26 cellular contexts compared by ENCODE assay signal in genomic region chr11:31802000-31802551, GRCh38. TPM values are rescaled to one million over a fixed set of nuclear protein-coding genes. Genes with fewer than 3 reads are reported as not detected.
"Had no signal": no experiment of that assay in that cellular context is flagged by ENCODE, and none has a peak within 500 bp of the region (broad histone marks: within the 10 kb centered on the region; RNA-seq: fewer than 3 reads in every experiment).

No MANE protein-coding gene starts in this region.

- H3K36me3 ChIP-seq: adrenal gland, breast epithelium had no signal

- ATAC-seq: activated CD8-positive, alpha-beta T cell treated with anti-CD3 and anti-CD28 coated beads for 36 hours; T-cell had no signal

- H3K9me3 ChIP-seq: adrenal gland, breast epithelium had no signal

- DNase-seq: activated CD4-positive, alpha-beta T cell treated with anti-CD3 and anti-CD28 coated beads, Interleukin-2, amount 50 U/mL, for 1 hour; activated CD4-positive, CD25-positive, alpha-beta regulatory T cell; activated CD8-positive, alpha-beta memory T cell treated with anti-CD3 and anti-CD28 coated beads, Interleukin-2, amount 50 U/mL, for 4 hours; activated CD8-positive, alpha-beta T cell treated with anti-CD3 and anti-CD28 coated beads for 36 hours; activated effector memory CD4-positive, alpha-beta T cell treated with anti-CD3 and anti-CD28 coated beads, Interleukin-2, amount 50 U/mL, for 16 hours; activated naive CD4-positive, alpha-beta T cell treated with Interleukin-2 at 50 U/mL for 16 hours; activated naive CD8-positive, alpha-beta T cell treated with anti-CD3 and anti-CD28 coated beads, Interleukin-2, amount 10 ng/mL, durations not matched to agents 7 days and 5 days; activated T-cell treated with anti-CD3 and anti-CD28 coated beads, Interleukin-2, amount 50 U/mL, for 1 hour; anterior cingulate cortex; caudate nucleus; KG1; NCI-H1048; NCI-H1417 treated with DMSO at 0.1 percent for 48 hours; NCI-H1694; NCI-H2029; NCI-H345; NCI-H510A; NCI-H526 treated with DMSO at 0.1 percent for 48 hours; NCI-H82; SIG-M5; T-cell had no signal

- H3K4me3 Mint-ChIP-seq: activated CD8-positive, alpha-beta T cell treated with anti-CD3 and anti-CD28 coated beads for 36 hours had no signal

- H3K4me3 ChIP-seq: adrenal gland, breast epithelium had no signal

- H3K27ac Mint-ChIP-seq: activated CD8-positive, alpha-beta T cell treated with anti-CD3 and anti-CD28 coated beads for 36 hours; T-cell had no signal

- H3K27ac ChIP-seq: adrenal gland, breast epithelium, VCaP had no signal

RNA-seq across cellular contexts. Expression of gene PAX6, which starts 9.0 kb away (rescaled TPM):
- total RNA-seq: activated CD8-positive, alpha-beta T cell treated with anti-CD3 and anti-CD28 coated beads for 36 hours; activated naive CD8-positive, alpha-beta T cell treated with anti-CD3 and anti-CD28 coated beads, Interleukin-2, amount 10 ng/mL, durations not matched to agents 7 days and 5 days; OCI-LY7; T-cell; T-helper 2 cell treated with Interferon-gamma antibody and Interleukin-4, amounts not matched to agents 100 ng/mL and 5 ng/mL, for 36 hours had no signal
